In genomic region chr9:88539246-88539645, GRCh38 we compare ENCODE assay signal across 9 cellular contexts. TPM values are rescaled to one million over a fixed set of nuclear protein-coding genes. Genes with fewer than 3 reads are reported as not detected.
"Had no signal": no experiment of that assay in that cellular context is flagged by ENCODE, and none has a peak within 500 bp of the region (broad histone marks: within the 10 kb centered on the region; RNA-seq: fewer than 3 reads in every experiment).

No MANE protein-coding gene starts in this region.

- H3K4me2 ChIP-seq: GM23338 had no signal

- H2AFZ ChIP-seq: GM23338 had no signal

- DNase-seq: H9, HCEC 1CT, KBM-7 had no signal

- ATAC-seq: GM23338 had no signal

- H3K4me3 ChIP-seq: GM23338 had no signal

- H3K27ac Mint-ChIP-seq: GM23338, IgD-negative memory B cell had no signal

- H3K4me3 Mint-ChIP-seq: GM23338, H9 had no signal

- H3K9me3 Mint-ChIP-seq: GM23338, H9, IgD-negative memory B cell had no signal

- FAIRE-seq: H1, H54, HTR-8/SVneo had no signal

RNA-seq across cellular contexts. Expression of gene NXNL2, which starts 4.3 kb away (rescaled TPM):
- total RNA-seq: HT-29 had no signal
- polyA plus RNA-seq: IgD-negative memory B cell had no signal
